Comparison of ENCODE assay signal across 8 cellular contexts in the genomic region with DNA sequence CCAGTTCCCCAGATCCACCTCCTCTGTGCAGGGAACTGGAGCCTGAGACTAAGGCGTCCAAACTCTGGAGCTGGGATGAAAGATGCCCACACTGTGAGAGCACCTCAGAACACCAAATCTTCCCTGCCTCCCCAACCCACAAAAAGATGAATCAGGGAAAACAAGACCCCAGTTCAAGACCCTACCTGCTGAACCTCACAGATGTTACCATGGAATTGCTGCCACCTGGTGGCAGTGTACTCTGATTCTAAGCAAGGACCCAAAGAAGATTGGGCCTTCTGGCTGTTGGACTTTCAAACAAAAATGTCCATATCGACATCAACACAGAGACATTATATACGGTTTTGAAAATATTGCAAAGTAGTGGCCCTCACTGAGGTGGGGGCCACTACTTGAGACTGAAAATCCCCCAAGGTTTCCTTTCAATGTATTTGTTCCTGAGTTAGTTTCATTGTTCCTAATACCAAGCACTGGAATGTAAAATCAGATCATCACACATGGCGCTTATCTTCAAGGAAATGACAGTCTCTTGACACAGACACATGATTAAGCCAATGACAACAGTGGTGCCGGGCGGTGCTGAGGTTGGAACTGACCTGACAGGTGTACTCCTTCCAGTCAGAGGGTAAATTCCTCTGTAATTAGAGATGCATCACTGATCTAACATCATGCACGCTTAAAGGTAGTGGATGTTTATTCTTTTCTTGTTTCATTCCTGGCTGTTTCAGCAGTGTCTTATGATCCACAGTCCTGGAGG.
DNase-seq lines count a peak whose midpoint lies in the region; ATAC-seq, FAIRE-seq and TF ChIP-seq lines count a peak whose summit lies in the region.

No MANE protein-coding gene starts in this region.

- DNase-seq in Caco-2 (peak in 1 of 2 experiments; percentile 26), HCEC 1CT (peak; percentile 15), adipocyte (ENCODE audit: low read depth) (peak; percentile 5), HepG2 (ENCODE audit: low spot score) (peak; percentile 33), RCC 7860 (ENCODE audit: low spot score) (no peak)
- DNase-seq in naive thymus-derived CD8-positive, alpha-beta T cell = no peak

- H3K4me3 ChIP-seq in Caco-2 (ENCODE audit: low read depth, low read length) (no peak overlapping the region), adipocyte (ENCODE audit: low read length) (no peak overlapping the region), HepG2 (replicated peaks in 1 of 3; ENCODE audit: insufficient read depth in 1 of 3, low read depth in 2 of 3, low read length in 3 of 3) (no peak overlapping the region)

- no peaks in the 10 kb centered on the region for H3K4me1 Mint-ChIP-seq in Caco-2 (ENCODE audit: low read depth, unreplicated experiment)
- no peaks in the 10 kb centered on the region for H3K4me1 Mint-ChIP-seq in activated T-helper 17 cell treated with anti-CD3 and anti-CD28 coated beads, Interleukin-2, amount 50 U/mL, for 72 hours
- no peaks in the 10 kb centered on the region for H3K4me1 Mint-ChIP-seq in naive thymus-derived CD8-positive, alpha-beta T cell

- H3K27me3 ChIP-seq in Caco-2 (replicated peaks; ENCODE audit: control insufficient read depth, insufficient read depth, low read length) = no peaks in the 10 kb centered on the region; the same call in 1 of the 2 replicates
- peaks cover 45% of the 10 kb centered on the region for H3K27me3 ChIP-seq in adipocyte (replicated peaks; ENCODE audit: control insufficient read depth, insufficient read depth, low read length)
- H3K27me3 ChIP-seq in HepG2 (ENCODE audit: control insufficient read depth in 1 of 2, insufficient read depth in 2 of 2, low read length in 2 of 2) = no peaks in the 10 kb centered on the region; a peak in 1 of 5 replicates

- no peaks in the 10 kb centered on the region for H3K36me3 ChIP-seq in Caco-2 (ENCODE audit: control insufficient read depth, insufficient read depth, low read length)
- no peaks in the 10 kb centered on the region for H3K36me3 ChIP-seq in adipocyte (ENCODE audit: control insufficient read depth, insufficient read depth, low read length, severe bottlenecking)
- H3K36me3 ChIP-seq in HepG2 (replicated peaks in 1 of 2; ENCODE audit: control insufficient read depth in 1 of 2, insufficient read depth in 2 of 2, low read length in 2 of 2) = peaks cover 2 to 9% of the 10 kb centered on the region in 2 experiments; a peak in 4 of 5 replicates

- BruUV-seq in Caco-2 (replicated peaks; lab: Mats Ljungman, UMichigan) (no TSS peak), HepG2 (replicated peaks; lab: Mats Ljungman, UMichigan) (no TSS peak)

- H3K27ac Mint-ChIP-seq in Caco-2 (ENCODE audit: unreplicated experiment) = no peak overlapping the region
- no peak overlapping the region for H3K27ac Mint-ChIP-seq in activated T-helper 17 cell treated with anti-CD3 and anti-CD28 coated beads, Interleukin-2, amount 50 U/mL, for 72 hours
- H3K27ac Mint-ChIP-seq in naive thymus-derived CD8-positive, alpha-beta T cell = no peak overlapping the region

- no peaks in the 10 kb centered on the region for H4K20me1 ChIP-seq in HepG2 (ENCODE audit: insufficient read depth, low read length)

- H3K9me3 Mint-ChIP-seq in Caco-2 (ENCODE audit: unreplicated experiment) = no peaks in the 10 kb centered on the region
- H3K9me3 Mint-ChIP-seq in activated T-helper 17 cell treated with anti-CD3 and anti-CD28 coated beads, Interleukin-2, amount 50 U/mL, for 72 hours = peaks cover 5% of the 10 kb centered on the region
- peaks cover 0 to 5% (median 0%) of the 10 kb centered on the region in 9 donors for H3K9me3 Mint-ChIP-seq in naive thymus-derived CD8-positive, alpha-beta T cell

- no peak overlapping the region for H3K4me3 Mint-ChIP-seq in Caco-2 (ENCODE audit: unreplicated experiment)
- H3K4me3 Mint-ChIP-seq in activated T-helper 17 cell treated with anti-CD3 and anti-CD28 coated beads, Interleukin-2, amount 50 U/mL, for 72 hours = no peak overlapping the region
- H3K4me3 Mint-ChIP-seq in naive thymus-derived CD8-positive, alpha-beta T cell = no peak overlapping the region

- H3K4me1 ChIP-seq in Caco-2 (no peaks in the 10 kb centered on the region), adipocyte (ENCODE audit: control insufficient read depth, insufficient read depth, low read length) (no peaks in the 10 kb centered on the region), HepG2 (ENCODE audit: insufficient read depth, low read length) (no peaks in the 10 kb centered on the region)

- 59% methylated on average over 7 of the region's 7 CpGs for WGBS in HepG2 (ENCODE audit: low lambda C conversion rate)

- CTCF ChIA-PET in Caco-2 (lab: Charles Lee) (interaction anchor here (0.9 to 1.0 kb wide), 2 partner anchors 110 to 125 kb away, joined by 4 read pairs; no protein-coding TSS in a partner anchor), HepG2 (lab: Yijun Ruan, JAX; ENCODE audit: low intra/inter-chr PET ratio, low total read pairs) (interaction anchor here (0.8 to 5.7 kb wide), 3 partner anchors 74 to 125 kb away, joined by 3 to 52 read pairs (median 45); no protein-coding TSS in a partner anchor)

- FAIRE-seq in HepG2 (lab: Jason Lieb, UNC) = peak; percentile 82
- no peak for FAIRE-seq in RCC 7860 (lab: Jason Lieb, UNC)

- H2AFZ ChIP-seq in HepG2 (ENCODE audit: low read length) = no peak overlapping the region

- H3K79me2 ChIP-seq in HepG2 (ENCODE audit: insufficient read depth, low read length) = no peaks in the 10 kb centered on the region

- TF ChIP-seq RAD21 in HepG2 (CRISPR knock-in tag; IDR thresholded peaks at IDR 0.05) = peak; percentile 65

- H3K9me3 ChIP-seq in Caco-2 = no peaks in the 10 kb centered on the region
- H3K9me3 ChIP-seq in adipocyte (ENCODE audit: control insufficient read depth, low read length) = no peaks in the 10 kb centered on the region
- H3K9me3 ChIP-seq in HepG2 (ENCODE audit: low read length) = no peaks in the 10 kb centered on the region

- no peak overlapping the region for H3K4me2 ChIP-seq in HepG2 (ENCODE audit: low read depth, low read length)

- TF ChIP-seq EP300 in HepG2 (IDR thresholded peaks at IDR 0.05; ENCODE audit: low read depth in 2 of 2, low read length in 2 of 2) (no peak), HepG2 (CRISPR knock-in tag; IDR thresholded peaks at IDR 0.05; ENCODE audit: borderline replicate concordance) (no peak; the same call in 1 of the 2 replicates)

- POLR2A ChIA-PET in Caco-2 (lab: Charles Lee) (no interaction called here), HepG2 (lab: Yijun Ruan, JAX) (no interaction called here)
- POLR2A ChIA-PET in naive thymus-derived CD8-positive, alpha-beta T cell (lab: Charles Lee) = no interaction called here

- ATAC-seq in HepG2 (peak; percentile 61; the same call in 2 of the 3 replicates), GM18868 (IDR thresholded peaks at IDR 0.05; ENCODE audit: unreplicated experiment) (no peak)
- ATAC-seq in activated T-helper 17 cell treated with anti-CD3 and anti-CD28 coated beads, Interleukin-2, amount 50 U/mL, for 72 hours (replicated peaks) = no peak
- ATAC-seq in naive thymus-derived CD8-positive, alpha-beta T cell = no peak

- no peak for TF ChIP-seq POLR2A in HepG2 (IDR thresholded peaks at IDR 0.05; ENCODE audit: insufficient read depth in 1 of 2, low read depth in 2 of 2, low read length in 2 of 2)

- TF ChIP-seq CTCF in Caco-2 (IDR thresholded peaks at IDR 0.05; ENCODE audit: insufficient read depth in 1 of 2, low read depth in 1 of 2, low read length in 1 of 2, severe bottlenecking in 1 of 2, unreplicated experiment in 1 of 2) (peak; percentile 36 to 61), HepG2 (CRISPR knock-in tag; IDR thresholded peaks at IDR 0.05) (peak; percentile 85)

- intact Hi-C loops in Caco-2 (cut with micrococcal nuclease; ENCODE audit: unreplicated experiment) = loop anchor here (1.0 kb wide), 2 partner anchors 111 to 125 kb away; no protein-coding TSS in a partner anchor
- intact Hi-C loops in HepG2 (cut with micrococcal nuclease; ENCODE audit: unreplicated experiment) = loop anchor here (1.0 to 2.0 kb wide), 3 partner anchors 71 to 125 kb away; no protein-coding TSS in a partner anchor

- H3K27ac ChIP-seq in HepG2 (ENCODE audit: extremely low read length, insufficient read depth, low read length) = no peak overlapping the region

- peaks cover 19% of the 10 kb centered on the region for H3K27me3 Mint-ChIP-seq in Caco-2 (ENCODE audit: insufficient read depth, unreplicated experiment)
- peaks cover 28% of the 10 kb centered on the region for H3K27me3 Mint-ChIP-seq in activated T-helper 17 cell treated with anti-CD3 and anti-CD28 coated beads, Interleukin-2, amount 50 U/mL, for 72 hours
- peaks cover 7 to 34% (median 10%) of the 10 kb centered on the region in 5 donors for H3K27me3 Mint-ChIP-seq in naive thymus-derived CD8-positive, alpha-beta T cell

- H3K36me3 Mint-ChIP-seq in Caco-2 (ENCODE audit: insufficient read depth, unreplicated experiment) = no peaks in the 10 kb centered on the region
- H3K36me3 Mint-ChIP-seq in activated T-helper 17 cell treated with anti-CD3 and anti-CD28 coated beads, Interleukin-2, amount 50 U/mL, for 72 hours (ENCODE audit: low read depth) = no peaks in the 10 kb centered on the region
- H3K36me3 Mint-ChIP-seq in naive thymus-derived CD8-positive, alpha-beta T cell = no peaks in the 10 kb centered on the region

- H3K9ac ChIP-seq in adipocyte (ENCODE audit: low read length) = no peak overlapping the region
- H3K9ac ChIP-seq in HepG2 (ENCODE audit: insufficient read depth, low read depth, low read length) = no peak overlapping the region

- in situ Hi-C loops in HepG2 (cut with HindIII; ENCODE audit: extremely low pct_ligation_motif_present, low pct_unique_long_range_greater_than_20kb) = loop anchor here (5.0 kb wide), 1 partner anchor 126 kb away; no protein-coding TSS in a partner anchor

TF ChIP-seq in HepG2, 621 proteins besides CTCF, POLR2A, EP300 and RAD21 (continues in another document):
- TF ChIP-seq IRF2 (CRISPR knock-in tag; IDR thresholded peaks at IDR 0.05) = 0 out of 2 replicates have a peak, but pooled peaks have one; percentile 40
- TF ChIP-seq, protein P1, sequence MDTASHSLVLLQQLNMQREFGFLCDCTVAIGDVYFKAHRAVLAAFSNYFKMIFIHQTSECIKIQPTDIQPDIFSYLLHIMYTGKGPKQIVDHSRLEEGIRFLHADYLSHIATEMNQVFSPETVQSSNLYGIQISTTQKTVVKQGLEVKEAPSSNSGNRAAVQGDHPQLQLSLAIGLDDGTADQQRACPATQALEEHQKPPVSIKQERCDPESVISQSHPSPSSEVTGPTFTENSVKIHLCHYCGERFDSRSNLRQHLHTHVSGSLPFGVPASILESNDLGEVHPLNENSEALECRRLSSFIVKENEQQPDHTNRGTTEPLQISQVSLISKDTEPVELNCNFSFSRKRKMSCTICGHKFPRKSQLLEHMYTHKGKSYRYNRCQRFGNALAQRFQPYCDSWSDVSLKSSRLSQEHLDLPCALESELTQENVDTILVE (CRISPR knock-in tag; IDR thresholded peaks at IDR 0.05) = peak; percentile 44; the same call in 1 of the 2 replicates

Comparison
In these comparisons a context has a peak if more than half of its experiments do, and no peak if none do; other contexts are left out.
1. DNase-seq: peak in HCEC 1CT (single experiment), adipocyte (single experiment) and HepG2 (single experiment); none in RCC 7860 (single experiment) and naive thymus-derived CD8-positive, alpha-beta T cell (0 of 10).